ENCODE assay signal across 1 cellular context in the genomic region with DNA sequence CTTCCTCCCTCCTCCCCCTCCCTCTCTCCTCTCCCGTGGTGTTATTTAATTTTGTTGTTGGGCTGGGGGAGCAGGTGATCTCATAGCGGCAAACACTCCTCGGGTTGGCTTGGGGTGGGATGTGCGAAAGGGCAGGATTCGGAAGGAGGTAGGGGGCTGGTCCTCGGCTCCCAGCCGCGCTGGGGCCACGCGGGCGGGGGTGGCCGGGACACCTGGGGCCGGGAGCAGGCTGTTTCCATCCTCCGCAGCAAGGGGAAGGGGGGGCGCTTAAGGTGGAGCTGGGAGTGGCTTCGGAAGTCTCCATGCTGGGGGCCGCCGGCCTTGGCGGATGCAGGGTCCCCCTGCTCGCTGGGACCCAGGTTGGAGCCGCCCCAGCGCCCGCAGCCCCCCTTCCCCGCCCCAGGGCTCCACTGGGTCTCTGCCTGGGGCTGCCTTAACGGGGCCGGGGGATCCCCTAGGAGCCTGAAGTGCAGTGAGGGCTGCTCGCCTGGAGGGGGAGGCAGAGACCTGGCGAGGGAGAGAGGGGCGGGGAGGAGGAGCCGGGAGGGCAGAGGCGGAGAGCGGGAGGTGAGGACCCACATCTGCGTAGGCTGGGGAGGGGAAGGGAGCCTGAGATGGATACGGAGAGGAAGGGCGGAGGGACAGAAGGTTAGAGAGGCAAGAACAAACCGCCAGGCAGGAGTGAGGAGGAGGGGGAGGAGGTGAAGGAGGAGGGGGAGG.
TF ChIP-seq lines count a peak whose summit lies in the region.

No MANE protein-coding gene starts in this region.

TF ChIP-seq in K562, 482 proteins besides CTCF, POLR2A, EP300 and RAD21 (continued from another document and continues in another):
- TF ChIP-seq RB1 (IDR thresholded peaks at IDR 0.05; ENCODE audit: low read depth) (peak; percentile 82; the same call in 1 of the 2 replicates), PURB (CRISPR knock-in tag; IDR thresholded peaks at IDR 0.05; ENCODE audit: low read depth) (no peak), SIN3B (IDR thresholded peaks at IDR 0.05; ENCODE audit: low read depth) (peak; percentile 49; the same call in 1 of the 2 replicates), EGR1 (conservative IDR thresholded peaks at IDR 0.05) (peak; percentile 90), FOXK2 (conservative IDR thresholded peaks at IDR 0.05 in 1 of 2, IDR thresholded peaks at IDR 0.05 in 1 of 2; ENCODE audit: low read depth in 2 of 2) (peak in 1 of 2 experiments; percentile 37; a peak in 2 of 4 replicates), NRF1 (conservative IDR thresholded peaks at IDR 0.05 in 1 of 2, IDR thresholded peaks at IDR 0.05 in 1 of 2) (no peak), CHAMP1 (IDR thresholded peaks at IDR 0.05) (peak; percentile 46; the same call in 1 of the 2 replicates), ZNF277 (CRISPR knock-in tag; IDR thresholded peaks at IDR 0.05; ENCODE audit: borderline replicate concordance) (no peak), SP1 (CRISPR knock-in tag; IDR thresholded peaks at IDR 0.05) (peak; percentile 83), CBX3 (IDR thresholded peaks at IDR 0.05; ENCODE audit: borderline replicate concordance in 1 of 2, low read length in 2 of 2) (peak in 1 of 2 experiments; percentile 14; a peak in 1 of 3 replicates), ZNF140 (CRISPR knock-in tag; IDR thresholded peaks at IDR 0.05) (no peak), BCOR (IDR thresholded peaks at IDR 0.05) (peak; percentile 88), ZNF780A (CRISPR knock-in tag; IDR thresholded peaks at IDR 0.05) (no peak), HDAC1 (IDR thresholded peaks at IDR 0.05) (0 out of 4 replicates have a peak, but pooled peaks of 1 of the 2 experiments have one; percentile 3), HSF4 (CRISPR knock-in tag; IDR thresholded peaks at IDR 0.05; ENCODE audit: borderline replicate concordance) (no peak), CHD2 (IDR thresholded peaks at IDR 0.05; ENCODE audit: low read depth, low read length) (no peak), ZNF77 (CRISPR knock-in tag; IDR thresholded peaks at IDR 0.05) (no peak), RBM34 (IDR thresholded peaks at IDR 0.05; ENCODE audit: borderline replicate concordance, insufficient read depth, low read length) (no peak), TEAD1 (CRISPR knock-in tag; IDR thresholded peaks at IDR 0.05) (no peak), CBFA2T3 (IDR thresholded peaks at IDR 0.05) (peak; percentile 30; the same call in 1 of the 2 replicates), ZBTB2 (IDR thresholded peaks at IDR 0.05) (peak; percentile 68; the same call in 1 of the 2 replicates), FOXM1 (IDR thresholded peaks at IDR 0.05; ENCODE audit: low read depth) (peak; percentile 89), FOXM1 (CRISPR knock-in tag; IDR thresholded peaks at IDR 0.05; ENCODE audit: low read depth) (no peak), PPARD (CRISPR knock-in tag; IDR thresholded peaks at IDR 0.05) (no peak)
- TF ChIP-seq, protein P1, sequence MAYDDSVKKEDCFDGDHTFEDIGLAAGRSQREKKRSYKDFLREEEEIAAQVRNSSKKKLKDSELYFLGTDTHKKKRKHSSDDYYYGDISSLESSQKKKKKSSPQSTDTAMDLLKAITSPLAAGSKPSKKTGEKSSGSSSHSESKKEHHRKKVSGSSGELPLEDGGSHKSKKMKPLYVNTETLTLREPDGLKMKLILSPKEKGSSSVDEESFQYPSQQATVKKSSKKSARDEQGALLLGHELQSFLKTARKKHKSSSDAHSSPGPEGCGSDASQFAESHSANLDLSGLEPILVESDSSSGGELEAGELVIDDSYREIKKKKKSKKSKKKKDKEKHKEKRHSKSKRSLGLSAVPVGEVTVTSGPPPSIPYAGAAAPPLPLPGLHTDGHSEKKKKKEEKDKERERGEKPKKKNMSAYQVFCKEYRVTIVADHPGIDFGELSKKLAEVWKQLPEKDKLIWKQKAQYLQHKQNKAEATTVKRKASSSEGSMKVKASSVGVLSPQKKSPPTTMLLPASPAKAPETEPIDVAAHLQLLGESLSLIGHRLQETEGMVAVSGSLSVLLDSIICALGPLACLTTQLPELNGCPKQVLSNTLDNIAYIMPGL (CRISPR knock-in tag; IDR thresholded peaks at IDR 0.05): peak; percentile 52; the same call in 1 of the 2 replicates
- TF ChIP-seq, protein P2, sequence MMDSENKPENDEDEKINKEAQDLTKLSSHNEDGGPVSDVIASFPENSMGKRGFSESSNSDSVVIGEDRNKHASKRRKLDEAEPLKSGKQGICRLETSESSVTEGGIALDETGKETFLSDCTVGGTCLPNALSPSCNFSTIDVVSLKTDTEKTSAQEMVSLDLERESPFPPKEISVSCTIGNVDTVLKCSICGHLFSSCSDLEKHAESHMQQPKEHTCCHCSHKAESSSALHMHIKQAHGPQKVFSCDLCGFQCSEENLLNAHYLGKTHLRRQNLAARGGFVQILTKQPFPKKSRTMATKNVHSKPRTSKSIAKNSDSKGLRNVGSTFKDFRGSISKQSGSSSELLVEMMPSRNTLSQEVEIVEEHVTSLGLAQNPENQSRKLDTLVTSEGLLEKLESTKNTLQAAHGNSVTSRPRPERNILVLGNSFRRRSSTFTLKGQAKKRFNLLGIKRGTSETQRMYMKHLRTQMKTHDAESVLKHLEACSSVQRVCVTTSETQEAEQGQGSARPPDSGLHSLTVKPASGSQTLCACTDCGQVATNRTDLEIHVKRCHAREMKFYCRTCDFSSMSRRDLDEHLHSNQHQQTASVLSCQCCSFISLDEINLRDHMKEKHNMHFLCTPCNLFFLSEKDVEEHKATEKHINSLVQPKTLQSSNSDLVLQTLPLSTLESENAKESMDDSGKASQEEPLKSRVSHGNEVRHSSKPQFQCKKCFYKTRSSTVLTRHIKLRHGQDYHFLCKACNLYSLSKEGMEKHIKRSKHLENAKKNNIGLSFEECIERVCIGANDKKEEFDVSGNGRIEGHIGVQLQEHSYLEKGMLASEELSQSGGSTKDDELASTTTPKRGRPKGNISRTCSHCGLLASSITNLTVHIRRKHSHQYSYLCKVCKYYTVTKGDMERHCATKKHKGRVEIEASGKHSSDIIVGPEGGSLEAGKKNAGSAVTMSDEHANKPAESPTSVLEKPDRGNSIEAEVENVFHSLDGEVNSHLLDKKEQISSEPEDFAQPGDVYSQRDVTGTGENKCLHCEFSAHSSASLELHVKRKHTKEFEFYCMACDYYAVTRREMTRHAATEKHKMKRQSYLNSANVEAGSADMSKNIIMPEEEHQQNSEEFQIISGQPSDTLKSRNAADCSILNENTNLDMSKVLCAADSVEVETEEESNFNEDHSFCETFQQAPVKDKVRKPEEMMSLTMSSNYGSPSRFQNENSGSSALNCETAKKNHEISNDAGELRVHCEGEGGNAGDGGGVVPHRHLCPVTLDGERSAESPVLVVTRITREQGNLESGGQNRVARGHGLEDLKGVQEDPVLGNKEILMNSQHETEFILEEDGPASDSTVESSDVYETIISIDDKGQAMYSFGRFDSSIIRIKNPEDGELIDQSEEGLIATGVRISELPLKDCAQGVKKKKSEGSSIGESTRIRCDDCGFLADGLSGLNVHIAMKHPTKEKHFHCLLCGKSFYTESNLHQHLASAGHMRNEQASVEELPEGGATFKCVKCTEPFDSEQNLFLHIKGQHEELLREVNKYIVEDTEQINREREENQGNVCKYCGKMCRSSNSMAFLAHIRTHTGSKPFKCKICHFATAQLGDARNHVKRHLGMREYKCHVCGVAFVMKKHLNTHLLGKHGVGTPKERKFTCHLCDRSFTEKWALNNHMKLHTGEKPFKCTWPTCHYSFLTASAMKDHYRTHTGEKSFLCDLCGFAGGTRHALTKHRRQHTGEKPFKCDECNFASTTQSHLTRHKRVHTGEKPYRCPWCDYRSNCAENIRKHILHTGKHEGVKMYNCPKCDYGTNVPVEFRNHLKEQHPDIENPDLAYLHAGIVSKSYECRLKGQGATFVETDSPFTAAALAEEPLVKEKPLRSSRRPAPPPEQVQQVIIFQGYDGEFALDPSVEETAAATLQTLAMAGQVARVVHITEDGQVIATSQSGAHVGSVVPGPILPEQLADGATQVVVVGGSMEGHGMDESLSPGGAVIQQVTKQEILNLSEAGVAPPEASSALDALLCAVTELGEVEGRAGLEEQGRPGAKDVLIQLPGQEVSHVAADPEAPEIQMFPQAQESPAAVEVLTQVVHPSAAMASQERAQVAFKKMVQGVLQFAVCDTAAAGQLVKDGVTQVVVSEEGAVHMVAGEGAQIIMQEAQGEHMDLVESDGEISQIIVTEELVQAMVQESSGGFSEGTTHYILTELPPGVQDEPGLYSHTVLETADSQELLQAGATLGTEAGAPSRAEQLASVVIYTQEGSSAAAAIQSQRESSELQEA (IDR thresholded peaks at IDR 0.05; ENCODE audit: low read depth): 0 out of 2 replicates have a peak, but pooled peaks have one; percentile 1
- TF ChIP-seq, protein P3, sequence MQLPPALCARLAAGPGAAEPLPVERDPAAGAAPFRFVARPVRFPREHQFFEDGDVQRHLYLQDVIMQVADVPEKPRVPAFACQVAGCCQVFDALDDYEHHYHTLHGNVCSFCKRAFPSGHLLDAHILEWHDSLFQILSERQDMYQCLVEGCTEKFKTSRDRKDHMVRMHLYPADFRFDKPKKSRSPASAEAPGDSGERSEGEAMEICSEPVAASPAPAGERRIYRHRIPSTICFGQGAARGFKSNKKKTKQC (CRISPR knock-in tag; IDR thresholded peaks at IDR 0.05): no peak
- TF ChIP-seq, protein P4, sequence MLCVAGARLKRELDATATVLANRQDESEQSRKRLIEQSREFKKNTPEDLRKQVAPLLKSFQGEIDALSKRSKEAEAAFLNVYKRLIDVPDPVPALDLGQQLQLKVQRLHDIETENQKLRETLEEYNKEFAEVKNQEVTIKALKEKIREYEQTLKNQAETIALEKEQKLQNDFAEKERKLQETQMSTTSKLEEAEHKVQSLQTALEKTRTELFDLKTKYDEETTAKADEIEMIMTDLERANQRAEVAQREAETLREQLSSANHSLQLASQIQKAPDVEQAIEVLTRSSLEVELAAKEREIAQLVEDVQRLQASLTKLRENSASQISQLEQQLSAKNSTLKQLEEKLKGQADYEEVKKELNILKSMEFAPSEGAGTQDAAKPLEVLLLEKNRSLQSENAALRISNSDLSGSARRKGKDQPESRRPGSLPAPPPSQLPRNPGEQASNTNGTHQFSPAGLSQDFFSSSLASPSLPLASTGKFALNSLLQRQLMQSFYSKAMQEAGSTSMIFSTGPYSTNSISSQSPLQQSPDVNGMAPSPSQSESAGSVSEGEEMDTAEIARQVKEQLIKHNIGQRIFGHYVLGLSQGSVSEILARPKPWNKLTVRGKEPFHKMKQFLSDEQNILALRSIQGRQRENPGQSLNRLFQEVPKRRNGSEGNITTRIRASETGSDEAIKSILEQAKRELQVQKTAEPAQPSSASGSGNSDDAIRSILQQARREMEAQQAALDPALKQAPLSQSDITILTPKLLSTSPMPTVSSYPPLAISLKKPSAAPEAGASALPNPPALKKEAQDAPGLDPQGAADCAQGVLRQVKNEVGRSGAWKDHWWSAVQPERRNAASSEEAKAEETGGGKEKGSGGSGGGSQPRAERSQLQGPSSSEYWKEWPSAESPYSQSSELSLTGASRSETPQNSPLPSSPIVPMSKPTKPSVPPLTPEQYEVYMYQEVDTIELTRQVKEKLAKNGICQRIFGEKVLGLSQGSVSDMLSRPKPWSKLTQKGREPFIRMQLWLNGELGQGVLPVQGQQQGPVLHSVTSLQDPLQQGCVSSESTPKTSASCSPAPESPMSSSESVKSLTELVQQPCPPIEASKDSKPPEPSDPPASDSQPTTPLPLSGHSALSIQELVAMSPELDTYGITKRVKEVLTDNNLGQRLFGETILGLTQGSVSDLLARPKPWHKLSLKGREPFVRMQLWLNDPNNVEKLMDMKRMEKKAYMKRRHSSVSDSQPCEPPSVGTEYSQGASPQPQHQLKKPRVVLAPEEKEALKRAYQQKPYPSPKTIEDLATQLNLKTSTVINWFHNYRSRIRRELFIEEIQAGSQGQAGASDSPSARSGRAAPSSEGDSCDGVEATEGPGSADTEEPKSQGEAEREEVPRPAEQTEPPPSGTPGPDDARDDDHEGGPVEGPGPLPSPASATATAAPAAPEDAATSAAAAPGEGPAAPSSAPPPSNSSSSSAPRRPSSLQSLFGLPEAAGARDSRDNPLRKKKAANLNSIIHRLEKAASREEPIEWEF (CRISPR knock-in tag; IDR thresholded peaks at IDR 0.05): no peak
- TF ChIP-seq, protein P5, sequence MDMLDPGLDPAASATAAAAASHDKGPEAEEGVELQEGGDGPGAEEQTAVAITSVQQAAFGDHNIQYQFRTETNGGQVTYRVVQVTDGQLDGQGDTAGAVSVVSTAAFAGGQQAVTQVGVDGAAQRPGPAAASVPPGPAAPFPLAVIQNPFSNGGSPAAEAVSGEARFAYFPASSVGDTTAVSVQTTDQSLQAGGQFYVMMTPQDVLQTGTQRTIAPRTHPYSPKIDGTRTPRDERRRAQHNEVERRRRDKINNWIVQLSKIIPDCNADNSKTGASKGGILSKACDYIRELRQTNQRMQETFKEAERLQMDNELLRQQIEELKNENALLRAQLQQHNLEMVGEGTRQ (CRISPR knock-in tag; IDR thresholded peaks at IDR 0.05): no peak
